ENCODE assay signal across 11 cellular contexts in the genomic region with DNA sequence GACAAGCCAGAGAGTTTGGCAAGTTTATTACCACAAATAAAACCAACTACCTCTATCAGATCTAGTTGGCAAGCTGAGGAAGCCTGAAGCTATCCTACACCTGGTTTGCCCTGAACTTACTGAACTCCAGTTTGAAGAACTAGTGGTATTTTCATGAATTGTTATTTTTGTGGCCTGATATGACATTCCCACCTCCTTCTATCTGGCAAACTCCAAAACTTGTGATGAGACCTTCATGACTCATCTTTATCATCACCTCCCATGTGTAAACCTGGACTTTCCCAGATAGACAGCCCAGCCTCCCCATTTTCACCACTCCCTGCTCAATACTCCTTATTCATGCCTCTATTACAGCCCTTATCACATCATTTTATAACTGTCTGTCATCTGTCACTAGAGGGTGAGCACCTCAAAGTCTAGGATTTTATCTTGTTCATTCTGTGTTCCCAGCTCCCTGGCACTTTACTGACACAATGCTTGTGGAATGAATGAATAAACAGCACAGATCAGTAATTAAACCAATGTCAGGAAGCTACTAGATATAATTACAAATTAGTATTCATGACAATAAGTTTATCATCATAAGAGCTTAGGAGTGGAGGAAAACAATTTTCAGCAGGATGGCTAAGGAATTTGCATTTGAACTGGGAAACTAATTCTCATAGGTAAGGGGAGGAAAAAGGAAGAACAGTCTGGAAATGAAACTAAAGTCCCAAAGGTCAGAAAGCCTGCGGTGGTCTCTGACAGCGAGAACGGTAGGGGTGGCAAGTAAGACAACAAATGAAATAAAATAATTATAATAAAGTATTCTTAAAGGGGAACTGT. TPM values are rescaled to one million over a fixed set of nuclear protein-coding genes. Genes with fewer than 3 reads are reported as not detected.
DNase-seq lines count a peak whose midpoint lies in the region; ATAC-seq, FAIRE-seq and TF ChIP-seq lines count a peak whose summit lies in the region.
"Had no signal": no experiment of that assay in that cellular context is flagged by ENCODE, and none has a peak within 500 bp of the region (broad histone marks: within the 10 kb centered on the region; RNA-seq: fewer than 3 reads in every experiment).

No MANE protein-coding gene starts in this region.

- no peaks in the 10 kb centered on the region for H3K9me3 Mint-ChIP-seq in activated naive CD8-positive, alpha-beta T cell (ENCODE audit: low read depth)
- H3K9me3 Mint-ChIP-seq: WTC11 had no signal

- no peaks in the 10 kb centered on the region for H3K9me3 ChIP-seq in HepG2 (ENCODE audit: low read length)
- H3K9me3 ChIP-seq: esophagus muscularis mucosa had no signal

- H3K4me3 Mint-ChIP-seq in activated naive CD8-positive, alpha-beta T cell: peak overlapping the region; percentile 52
- H3K4me3 Mint-ChIP-seq: WTC11 had no signal

- WGBS in HepG2 (ENCODE audit: low lambda C conversion rate): 35% methylated on average over 3 of the region's 3 CpGs

- no TSS peak for BruUV-seq in HepG2 (replicated peaks; lab: Mats Ljungman, UMichigan)

- POLR2A ChIA-PET in HepG2 (lab: Yijun Ruan, JAX): interaction anchor here (1.0 to 1.6 kb wide), 4 partner anchors 35 to 52 kb away, joined by 3 to 12 read pairs (median 6); a partner anchor contains a TSS

- no peaks in the 10 kb centered on the region; a peak in 1 of 5 replicates for H3K27me3 ChIP-seq in HepG2 (ENCODE audit: control insufficient read depth in 1 of 2, insufficient read depth in 2 of 2, low read length in 2 of 2)
- H3K27me3 ChIP-seq: esophagus muscularis mucosa had no signal

- H4K20me1 ChIP-seq in HepG2 (ENCODE audit: insufficient read depth, low read length): no peaks in the 10 kb centered on the region

- H3K27ac ChIP-seq in HepG2 (ENCODE audit: extremely low read length, insufficient read depth, low read length): no peak overlapping the region
- H3K27ac ChIP-seq: esophagus muscularis mucosa, parathyroid adenoma had no signal

- ATAC-seq in HG02973 (IDR thresholded peaks at IDR 0.05; ENCODE audit: unreplicated experiment) (peak; percentile 5), HepG2 (no peak), GM21737 (IDR thresholded peaks at IDR 0.05; ENCODE audit: unreplicated experiment) (no peak)

- H3K4me1 Mint-ChIP-seq in activated naive CD8-positive, alpha-beta T cell (ENCODE audit: low read depth): peaks cover 15% of the 10 kb centered on the region

- no peak for TF ChIP-seq RAD21 in HepG2 (CRISPR knock-in tag; IDR thresholded peaks at IDR 0.05)

- in situ Hi-C loops in HepG2 (cut with HindIII; ENCODE audit: extremely low pct_ligation_motif_present, low pct_unique_long_range_greater_than_20kb): loop anchor here (5.0 to 25.0 kb wide), 2 partner anchors 56 to 221 kb away; no protein-coding TSS in a partner anchor

- intact Hi-C loops in HepG2 (cut with micrococcal nuclease; ENCODE audit: unreplicated experiment): loop anchor here (1.0 kb wide), 3 partner anchors 54 to 229 kb away; no protein-coding TSS in a partner anchor

- FAIRE-seq in HepG2 (lab: Jason Lieb, UNC): no peak

- no peak overlapping the region for H3K4me3 ChIP-seq in AG10803 (ENCODE audit: low read length)
- no peak overlapping the region for H3K4me3 ChIP-seq in HepG2 (replicated peaks in 1 of 3; ENCODE audit: insufficient read depth in 1 of 3, low read depth in 2 of 3, low read length in 3 of 3)
- H3K4me3 ChIP-seq: esophagus muscularis mucosa had no signal

- TF ChIP-seq POLR2A in HepG2 (IDR thresholded peaks at IDR 0.05; ENCODE audit: insufficient read depth in 1 of 2, low read depth in 2 of 2, low read length in 2 of 2): no peak

- TF ChIP-seq EP300 in HepG2 (IDR thresholded peaks at IDR 0.05; ENCODE audit: low read depth in 2 of 2, low read length in 2 of 2): no peak
- no peak for TF ChIP-seq EP300 in HepG2 (CRISPR knock-in tag; IDR thresholded peaks at IDR 0.05; ENCODE audit: borderline replicate concordance)

- H3K79me2 ChIP-seq in HepG2 (ENCODE audit: insufficient read depth, low read length): no peaks in the 10 kb centered on the region
- H3K79me2 ChIP-seq: parathyroid adenoma had no signal

- peaks cover 10% of the 10 kb centered on the region; the same call in 1 of the 2 replicates for H3K4me1 ChIP-seq in HepG2 (ENCODE audit: insufficient read depth, low read length)

- DNase-seq in AG10803 (ENCODE audit: low read depth) (peak; percentile 44), HepG2 (ENCODE audit: low spot score) (no peak), NCI-H1694 (lab: John Stamatoyannopoulos, UW) (no peak), NCI-H2196 treated with DMSO at 0.1 percent for 48 hours (lab: John Stamatoyannopoulos, UW; ENCODE audit: unreplicated experiment) (no peak), NCI-H748 treated with DMSO at 0.1 percent for 48 hours (lab: John Stamatoyannopoulos, UW) (no peak)

- no peaks in the 10 kb centered on the region for H3K36me3 Mint-ChIP-seq in activated naive CD8-positive, alpha-beta T cell
- H3K36me3 Mint-ChIP-seq: WTC11 had no signal

- CTCF ChIA-PET in HepG2 (lab: Yijun Ruan, JAX; ENCODE audit: low intra/inter-chr PET ratio, low total read pairs): interaction anchor here (1.3 to 2.6 kb wide), 3 partner anchors 53 to 228 kb away, joined by 8 to 22 read pairs (median 11); no protein-coding TSS in a partner anchor

- H3K27ac Mint-ChIP-seq in activated naive CD8-positive, alpha-beta T cell: peak overlapping the region; percentile 78
- H3K27ac Mint-ChIP-seq: WTC11 had no signal

- no peak overlapping the region for H3K9ac ChIP-seq in HepG2 (ENCODE audit: insufficient read depth, low read depth, low read length)
- H3K9ac ChIP-seq: parathyroid adenoma had no signal

- no peaks in the 10 kb centered on the region for H3K27me3 Mint-ChIP-seq in activated naive CD8-positive, alpha-beta T cell

- no peak overlapping the region for H2AFZ ChIP-seq in HepG2 (ENCODE audit: low read length)

- 0 out of 2 replicates have a peak overlapping the region, but pooled peaks have one; percentile 29 for H3K4me2 ChIP-seq in HepG2 (ENCODE audit: low read depth, low read length)

- H3K36me3 ChIP-seq in HepG2 (replicated peaks in 1 of 2; ENCODE audit: control insufficient read depth in 1 of 2, insufficient read depth in 2 of 2, low read length in 2 of 2): no peaks in the 10 kb centered on the region
- H3K36me3 ChIP-seq: esophagus muscularis mucosa had no signal

- TF ChIP-seq CTCF in AG10803 (conservative IDR thresholded peaks at IDR 0.05; ENCODE audit: low read length): no peak
- TF ChIP-seq CTCF in HepG2 (CRISPR knock-in tag; IDR thresholded peaks at IDR 0.05): no peak

RNA-seq across cellular contexts. Expression of a gene that starts 13.2 kb away (rescaled TPM):
- total RNA-seq in HepG2 (2016; rRNA removed; fragmentation: Illumina TruSeq; extraction: Trizol): 0.13 and 0.67 TPM in 2 replicates
- 0.26 TPM in 1 of 2 replicates, not detected in the other for total RNA-seq in HepG2 (2016; cell fraction: cytosol; rRNA removed; fragmentation: Illumina TruSeq; extraction: Trizol; ENCODE audit: low read depth)
- 0.11 and 0.52 TPM in 2 replicates for total RNA-seq in HepG2 (2016; cell fraction: insoluble cytoplasmic fraction; rRNA removed; fragmentation: Illumina TruSeq; extraction: Trizol)
- 0.14 and 0.34 TPM in 2 replicates for total RNA-seq in HepG2 (2016; cell fraction: membrane; rRNA removed; fragmentation: Illumina TruSeq; extraction: Trizol)
- total RNA-seq in HepG2 (2016; cell fraction: nucleus; rRNA removed; fragmentation: Illumina TruSeq; extraction: Trizol): 0.19 and 1.2 TPM in 2 replicates
- polyA plus RNA-seq in HepG2 (2011; rRNA removed): 0.32 and 0.33 TPM in 2 replicates
- polyA plus RNA-seq in HepG2 (2011; cell fraction: cytosol; rRNA removed): 0.11 and 0.22 TPM in 2 replicates
- 0.78 and 1.3 TPM in 2 replicates for polyA plus RNA-seq in HepG2 (2011; cell fraction: nucleus; rRNA removed)
- polyA plus RNA-seq in HepG2 (2012): 0.68 and 1.0 TPM in 2 replicates
- not detected in 2 replicates for polyA plus RNA-seq in HepG2 (2016; cell fraction: cytosol; fragmentation: Illumina TruSeq; extraction: Trizol; ENCODE audit: low read depth)
- 0.15 and 0.17 TPM in 2 replicates for polyA plus RNA-seq in HepG2 (2016; cell fraction: insoluble cytoplasmic fraction; fragmentation: Illumina TruSeq; extraction: Trizol; ENCODE audit: low read depth)
- polyA plus RNA-seq in HepG2 (2016; cell fraction: membrane; fragmentation: Illumina TruSeq; extraction: Trizol; ENCODE audit: low read depth): not detected in 2 replicates
- 0.15 and 0.17 TPM in 2 replicates for polyA plus RNA-seq in HepG2 (2016; cell fraction: nucleus; fragmentation: Illumina TruSeq; extraction: Trizol; ENCODE audit: insufficient read depth, low read depth)
- 0.28 and 10.7 TPM in 2 replicates for polyA minus RNA-seq in HepG2 (2011; rRNA and poly(A)+ RNA removed; ENCODE audit: low replicate concordance)
- 0.26 and 0.79 TPM in 2 replicates for polyA minus RNA-seq in HepG2 (2011; cell fraction: cytosol; rRNA and poly(A)+ RNA removed)
- polyA minus RNA-seq in HepG2 (2011; cell fraction: nucleus; rRNA and poly(A)+ RNA removed): 1.6 and 3.0 TPM in 2 replicates

RNA-seq across cellular contexts. Expression of a gene that starts 34.9 kb away (rescaled TPM):
- 23.0 and 28.1 TPM in 2 replicates for total RNA-seq in HepG2 (2016; rRNA removed; fragmentation: Illumina TruSeq; extraction: Trizol)
- 1.0 and 1.8 TPM in 2 replicates for total RNA-seq in HepG2 (2016; cell fraction: cytosol; rRNA removed; fragmentation: Illumina TruSeq; extraction: Trizol; ENCODE audit: low read depth)
- total RNA-seq in HepG2 (2016; cell fraction: insoluble cytoplasmic fraction; rRNA removed; fragmentation: Illumina TruSeq; extraction: Trizol): 21.0 and 30.4 TPM in 2 replicates
- total RNA-seq in HepG2 (2016; cell fraction: membrane; rRNA removed; fragmentation: Illumina TruSeq; extraction: Trizol): 8.2 and 8.3 TPM in 2 replicates
- total RNA-seq in HepG2 (2016; cell fraction: nucleus; rRNA removed; fragmentation: Illumina TruSeq; extraction: Trizol): 37.0 and 41.5 TPM in 2 replicates
- polyA plus RNA-seq in HepG2 (2011; rRNA removed): 9.1 and 10.7 TPM in 2 replicates
- 3.0 and 4.4 TPM in 2 replicates for polyA plus RNA-seq in HepG2 (2011; cell fraction: cytosol; rRNA removed)
- polyA plus RNA-seq in HepG2 (2011; cell fraction: nucleus; rRNA removed): 18.8 and 26.0 TPM in 2 replicates
- 8.5 and 10.5 TPM in 2 replicates for polyA plus RNA-seq in HepG2 (2012)
- polyA plus RNA-seq in HepG2 (2016; cell fraction: cytosol; fragmentation: Illumina TruSeq; extraction: Trizol; ENCODE audit: low read depth): 0.43 and 0.65 TPM in 2 replicates
- 13.9 and 14.5 TPM in 2 replicates for polyA plus RNA-seq in HepG2 (2016; cell fraction: insoluble cytoplasmic fraction; fragmentation: Illumina TruSeq; extraction: Trizol; ENCODE audit: low read depth)
- 3.0 and 4.0 TPM in 2 replicates for polyA plus RNA-seq in HepG2 (2016; cell fraction: membrane; fragmentation: Illumina TruSeq; extraction: Trizol; ENCODE audit: low read depth)
- polyA plus RNA-seq in HepG2 (2016; cell fraction: nucleus; fragmentation: Illumina TruSeq; extraction: Trizol; ENCODE audit: insufficient read depth, low read depth): 41.8 and 49.3 TPM in 2 replicates
- 14.4 and 15.5 TPM in 2 replicates for polyA minus RNA-seq in HepG2 (2011; rRNA and poly(A)+ RNA removed; ENCODE audit: low replicate concordance)
- 5.7 and 7.3 TPM in 2 replicates for polyA minus RNA-seq in HepG2 (2011; cell fraction: cytosol; rRNA and poly(A)+ RNA removed)
- 69.9 and 74.8 TPM in 2 replicates for polyA minus RNA-seq in HepG2 (2011; cell fraction: nucleus; rRNA and poly(A)+ RNA removed)

RNA-seq across cellular contexts. Expression of a gene that starts 35.2 kb away (rescaled TPM):
- 70.8 and 84.7 TPM in 2 replicates for total RNA-seq in HepG2 (2016; rRNA removed; fragmentation: Illumina TruSeq; extraction: Trizol)
- 13.0 and 16.7 TPM in 2 replicates for total RNA-seq in HepG2 (2016; cell fraction: cytosol; rRNA removed; fragmentation: Illumina TruSeq; extraction: Trizol; ENCODE audit: low read depth)
- 75.1 and 87.2 TPM in 2 replicates for total RNA-seq in HepG2 (2016; cell fraction: insoluble cytoplasmic fraction; rRNA removed; fragmentation: Illumina TruSeq; extraction: Trizol)
- total RNA-seq in HepG2 (2016; cell fraction: membrane; rRNA removed; fragmentation: Illumina TruSeq; extraction: Trizol): 23.8 and 30.0 TPM in 2 replicates
- total RNA-seq in HepG2 (2016; cell fraction: nucleus; rRNA removed; fragmentation: Illumina TruSeq; extraction: Trizol): 52.7 and 66.4 TPM in 2 replicates
- 25.5 and 29.5 TPM in 2 replicates for polyA plus RNA-seq in HepG2 (2011; rRNA removed)
- 16.4 and 20.2 TPM in 2 replicates for polyA plus RNA-seq in HepG2 (2011; cell fraction: cytosol; rRNA removed)
- polyA plus RNA-seq in HepG2 (2011; cell fraction: nucleus; rRNA removed): 22.3 and 23.9 TPM in 2 replicates
- 16.5 and 26.8 TPM in 2 replicates for polyA plus RNA-seq in HepG2 (2012)
- polyA plus RNA-seq in HepG2 (2016; cell fraction: cytosol; fragmentation: Illumina TruSeq; extraction: Trizol; ENCODE audit: low read depth): 5.0 and 6.5 TPM in 2 replicates
- polyA plus RNA-seq in HepG2 (2016; cell fraction: insoluble cytoplasmic fraction; fragmentation: Illumina TruSeq; extraction: Trizol; ENCODE audit: low read depth): 58.5 and 62.1 TPM in 2 replicates
- 15.7 and 18.4 TPM in 2 replicates for polyA plus RNA-seq in HepG2 (2016; cell fraction: membrane; fragmentation: Illumina TruSeq; extraction: Trizol; ENCODE audit: low read depth)
- polyA plus RNA-seq in HepG2 (2016; cell fraction: nucleus; fragmentation: Illumina TruSeq; extraction: Trizol; ENCODE audit: insufficient read depth, low read depth): 43.9 and 48.8 TPM in 2 replicates
- polyA minus RNA-seq in HepG2 (2011; rRNA and poly(A)+ RNA removed; ENCODE audit: low replicate concordance): 46.1 and 69.8 TPM in 2 replicates
- 22.7 and 24.0 TPM in 2 replicates for polyA minus RNA-seq in HepG2 (2011; cell fraction: cytosol; rRNA and poly(A)+ RNA removed)
- 43.1 and 46.4 TPM in 2 replicates for polyA minus RNA-seq in HepG2 (2011; cell fraction: nucleus; rRNA and poly(A)+ RNA removed)
